11 cellular contexts compared by ENCODE assay signal in the genomic region with DNA sequence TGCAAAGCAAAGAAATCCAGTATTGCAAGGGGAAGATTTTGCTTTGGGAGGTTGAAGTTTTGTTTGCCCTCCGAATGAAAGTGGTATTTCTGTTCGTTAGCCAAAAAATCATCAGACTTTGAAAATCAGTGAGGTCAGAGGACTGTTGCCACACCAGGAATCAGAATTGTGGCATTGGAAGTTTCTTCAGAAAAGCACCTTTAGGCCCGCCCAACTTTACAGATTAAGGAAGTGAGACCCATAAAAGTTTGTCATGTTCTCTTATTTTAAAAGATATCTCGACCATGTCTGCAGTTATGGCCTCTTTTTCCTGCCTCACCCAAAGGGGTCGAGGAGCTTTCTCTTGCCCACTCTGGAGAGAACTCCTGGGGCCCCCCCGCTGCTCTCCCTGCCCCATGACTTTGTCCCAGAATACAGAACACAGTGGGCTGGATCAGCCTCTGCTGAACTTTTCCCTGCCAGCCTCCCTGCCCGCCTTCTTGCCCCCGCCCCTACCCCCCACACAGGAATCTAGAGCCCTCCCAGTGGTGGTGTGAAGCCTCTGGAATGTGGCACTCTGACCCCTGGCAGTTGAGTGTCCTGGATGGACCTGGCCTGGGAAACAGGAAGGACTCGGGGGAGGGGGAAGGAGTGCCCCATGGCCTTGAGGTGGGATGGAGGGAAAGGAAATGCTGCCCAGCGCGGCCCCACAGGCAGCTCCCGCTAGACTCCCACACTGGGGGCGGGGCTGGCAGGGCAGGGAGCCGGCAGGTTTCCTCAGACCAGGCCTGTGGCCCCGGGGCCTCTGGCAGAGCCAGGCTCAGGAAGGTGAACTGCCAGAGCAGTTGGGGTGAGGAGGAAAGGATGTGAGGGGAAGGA. TPM values are rescaled to one million over a fixed set of nuclear protein-coding genes. Genes with fewer than 3 reads are reported as not detected.
A peak's percentile ranks its signal among the peaks of the same experiment; 100 is the strongest.
DNase-seq lines count a peak whose midpoint lies in the region; ATAC-seq and TF ChIP-seq lines count a peak whose summit lies in the region.
"Had no signal": no experiment of that assay in that cellular context is flagged by ENCODE, and none has a peak within 500 bp of the region (broad histone marks: within the 10 kb centered on the region; RNA-seq: fewer than 3 reads in every experiment).

No MANE protein-coding gene starts in this region.

- H3K4me2 ChIP-seq in PC-9 (peak overlapping the region; percentile 36; the same call in 1 of the 2 replicates), fibroblast of lung (ENCODE audit: extremely low read depth, insufficient read depth, low read length) (no peak overlapping the region)

- no peak for ATAC-seq in HG03460 (IDR thresholded peaks at IDR 0.05; ENCODE audit: unreplicated experiment)
- ATAC-seq: T-helper 17 cell had no signal

- H3K9me2 ChIP-seq in PC-9 (ENCODE audit: insufficient read depth) = no peaks in the 10 kb centered on the region

- peaks cover 64% of the 10 kb centered on the region for H3K4me1 ChIP-seq in PC-9 (replicated peaks; ENCODE audit: insufficient read depth)
- H3K4me1 ChIP-seq in fibroblast of lung (ENCODE audit: control insufficient read depth, extremely low read depth, insufficient read depth, low read length) = peaks cover 26% of the 10 kb centered on the region
- peaks cover 23% of the 10 kb centered on the region for H3K4me1 ChIP-seq in muscle layer of colon (ENCODE audit: insufficient read depth, low read length)

- H3F3A ChIP-seq in PC-9 (ENCODE audit: insufficient read depth, low read depth) = peaks cover 29% of the 10 kb centered on the region

- BruUV-seq in PC-9 (replicated peaks; lab: Mats Ljungman, UMichigan) = no TSS peak

- intact Hi-C loops in PC-9 (cut with micrococcal nuclease; ENCODE audit: unreplicated experiment) = loop anchor here (1.0 to 2.0 kb wide), 2 partner anchors 9 to 30 kb away; no protein-coding TSS in a partner anchor

- no peak for TF ChIP-seq CTCF in PC-9 (conservative IDR thresholded peaks at IDR 0.05)
- no peak for TF ChIP-seq CTCF in fibroblast of lung (conservative IDR thresholded peaks at IDR 0.05 in 1 of 2, IDR thresholded peaks at IDR 0.05 in 1 of 2; ENCODE audit: low read depth in 1 of 2, low read length in 2 of 2)

- 0 out of 2 replicates have a peak, but pooled peaks cover 17% of the 10 kb centered on the region for H3K36me3 ChIP-seq in PC-9 (ENCODE audit: low read depth)
- peaks cover 7% of the 10 kb centered on the region for H3K36me3 ChIP-seq in fibroblast of lung (ENCODE audit: control insufficient read depth, insufficient read depth, low read length)
- peaks cover 9% of the 10 kb centered on the region for H3K36me3 ChIP-seq in muscle layer of colon (ENCODE audit: insufficient read depth, low read length)

- H3K27me3 ChIP-seq in PC-9 (ENCODE audit: insufficient read depth, low read depth) (no peaks in the 10 kb centered on the region), fibroblast of lung (ENCODE audit: control insufficient read depth, insufficient read depth, low read length) (no peaks in the 10 kb centered on the region), muscle layer of colon (ENCODE audit: control insufficient read depth in 1 of 2, insufficient read depth in 2 of 2, low read length in 2 of 2) (no peaks in the 10 kb centered on the region)

- peak overlapping the region; percentile 54 for H3K27ac ChIP-seq in PC-9
- H3K27ac ChIP-seq in fibroblast of lung (ENCODE audit: insufficient read depth, low read length) = peak overlapping the region; percentile 58
- H3K27ac ChIP-seq in muscle layer of colon (ENCODE audit: low read depth, low read length) = peak overlapping the region; percentile 25

- DNase-seq in Caki2 (ENCODE audit: low read depth) = peak; percentile 90
- DNase-seq in PC-9 = peak; percentile 78 to 90
- peak in 1 of 2 donors; percentile 61 for DNase-seq in fibroblast of lung (ENCODE audit: low read depth in 2 of 2)
- no peak for DNase-seq in superior temporal gyrus (ENCODE audit: extremely low spot score)
- DNase-seq in NCI-H524 (lab: John Stamatoyannopoulos, UW) = no peak
- DNase-seq in DMS153 treated with DMSO at 0.1 percent for 48 hours (lab: John Stamatoyannopoulos, UW; ENCODE audit: unreplicated experiment) = no peak
- DNase-seq: NCI-H2029, T-helper 17 cell had no signal

- POLR2A ChIA-PET in PC-9 (lab: Charles Lee; ENCODE audit: unreplicated experiment) = no interaction called here

- H3K9ac ChIP-seq in fibroblast of lung (ENCODE audit: insufficient read depth, low read length) (no peak overlapping the region), muscle layer of colon (ENCODE audit: low read length) (no peak overlapping the region)

- CTCF ChIA-PET in PC-9 (lab: Charles Lee) = interaction anchor here (0.5 to 0.6 kb wide), 2 partner anchors 79 to 291 kb away, joined by 3 to 4 read pairs; no protein-coding TSS in a partner anchor

- no peaks in the 10 kb centered on the region for H4K20me1 ChIP-seq in PC-9 (ENCODE audit: insufficient read depth)
- peaks cover 2% of the 10 kb centered on the region for H4K20me1 ChIP-seq in fibroblast of lung (ENCODE audit: control insufficient read depth, extremely low read depth, insufficient read depth, low read length)

- H2AFZ ChIP-seq in PC-9 = no peak overlapping the region
- H2AFZ ChIP-seq in fibroblast of lung (ENCODE audit: low read length) = no peak overlapping the region

- no peak overlapping the region for H3K4me3 ChIP-seq in PC-9
- no peak overlapping the region for H3K4me3 ChIP-seq in fibroblast of lung (replicated peaks in 1 of 4; ENCODE audit: control extremely low read depth in 1 of 4, insufficient read depth in 1 of 4, low read depth in 3 of 4, low read length in 4 of 4)
- H3K4me3 ChIP-seq in muscle layer of colon (ENCODE audit: low read depth in 1 of 2, low read length in 2 of 2) = no peak overlapping the region
- H3K4me3 ChIP-seq: skin epidermis had no signal

- H3K79me2 ChIP-seq in PC-9 (ENCODE audit: low read depth) (peaks cover 90% of the 10 kb centered on the region), fibroblast of lung (ENCODE audit: control insufficient read depth, insufficient read depth, low read length) (peaks cover 96% of the 10 kb centered on the region)

- in situ Hi-C loops in Caki2 (cut with HindIII; ENCODE audit: low pct_unique_long_range_greater_than_20kb, low sequenced_read_pairs) = no loop called here

- H3K9me3 ChIP-seq in PC-9 (ENCODE audit: insufficient read depth, low read depth) (no peaks in the 10 kb centered on the region), fibroblast of lung (ENCODE audit: control insufficient read depth, insufficient read depth, low read depth, low read length) (no peaks in the 10 kb centered on the region), muscle layer of colon (ENCODE audit: low read length) (no peaks in the 10 kb centered on the region)

RNA-seq across cellular contexts. Expression of gene CRIM1, which starts 25.3 kb away (rescaled TPM):
- 72.8 and 86.8 TPM in 2 replicates for total RNA-seq in Caki2 (2014; rRNA removed; shearing (Covaris generic); ENCODE audit: low replicate concordance)
- total RNA-seq in PC-9 (2021) = 133 and 154 TPM in 2 replicates
- total RNA-seq in fibroblast of lung = 135 and 364 TPM in 2 replicates
- polyA plus RNA-seq in fibroblast of lung = 231 and 661 TPM in 2 replicates
- 157 and 490 TPM in 2 replicates for polyA plus RNA-seq in fibroblast of lung (2012)
- polyA minus RNA-seq in fibroblast of lung (ENCODE audit: low replicate concordance) = 1,375 and 3,102 TPM in 2 replicates

Comparison
In these comparisons a context has a peak if more than half of its experiments do, and no peak if none do; other contexts are left out.
1. DNase-seq: peak in Caki2 (single experiment) and PC-9 (2 of 2); none in superior temporal gyrus (single experiment), NCI-H524 (0 of 2) and DMS153 treated with DMSO at 0.1 percent for 48 hours (single experiment).
2. Peak in every context shown above with its lines, with median percentiles within 50 percentile points of each other: H3K27ac ChIP-seq.